Comparison of ENCODE assay signal across 8 cellular contexts in genomic region chr3:188362405-188362831, GRCh38.
DNase-seq lines count a peak whose midpoint lies in the region; ATAC-seq and TF ChIP-seq lines count a peak whose summit lies in the region.

No MANE protein-coding gene starts in this region.

- no peak overlapping the region for H3K4me3 Mint-ChIP-seq in mesothelial cell of epicardium

- peak; percentile 38 for TF ChIP-seq CTCF in AG10803 (conservative IDR thresholded peaks at IDR 0.05; ENCODE audit: low read length)
- TF ChIP-seq CTCF in astrocyte of the cerebellum (IDR thresholded peaks at IDR 0.05; ENCODE audit: low read depth, low read length, missing control alignments), result no peak
- TF ChIP-seq CTCF in mesothelial cell of epicardium (IDR thresholded peaks at IDR 0.05; ENCODE audit: unreplicated experiment), result no peak

- no peak overlapping the region for H3K4me3 ChIP-seq in AG10803 (ENCODE audit: low read length)
- H3K4me3 ChIP-seq in astrocyte of the cerebellum (ENCODE audit: low read depth, low read length), result no peak overlapping the region

- in situ Hi-C loops in astrocyte of the cerebellum (cut with HindIII; ENCODE audit: low sequenced_read_pairs), result no loop called here

- DNase-seq in AG10803 (ENCODE audit: low read depth), result peak; percentile 84
- peak; percentile 87 for DNase-seq in HT1080 (ENCODE audit: low read depth)
- peak; percentile 36 for DNase-seq in astrocyte of the cerebellum (ENCODE audit: low read depth)
- DNase-seq in mesothelial cell of epicardium (ENCODE audit: low spot score in 2 of 2, unreplicated experiment in 2 of 2), result no peak
- no peak for DNase-seq in GDM1 (lab: John Stamatoyannopoulos, UW)
- no peak for DNase-seq in activated T-cell treated with anti-CD3 and anti-CD28 coated beads for 4 hours

- ATAC-seq in GM18858 (IDR thresholded peaks at IDR 0.05; ENCODE audit: unreplicated experiment) (no peak), GM18520 (IDR thresholded peaks at IDR 0.05; ENCODE audit: unreplicated experiment) (no peak)

- peaks cover 24% of the 10 kb centered on the region for H3K4me1 Mint-ChIP-seq in mesothelial cell of epicardium

- H3K27ac Mint-ChIP-seq in mesothelial cell of epicardium, result peak overlapping the region; percentile 57

- peaks cover 6% of the 10 kb centered on the region for H3K9me3 Mint-ChIP-seq in mesothelial cell of epicardium

- no peaks in the 10 kb centered on the region for H3K36me3 Mint-ChIP-seq in mesothelial cell of epicardium

- H3K27me3 Mint-ChIP-seq in mesothelial cell of epicardium (ENCODE audit: low read depth), result no peaks in the 10 kb centered on the region

Comparison
In these comparisons a context has a peak if more than half of its experiments do, and no peak if none do; other contexts are left out.
1. DNase-seq: peak in AG10803 (single experiment), HT1080 (single experiment) and astrocyte of the cerebellum (single experiment); none in mesothelial cell of epicardium (0 of 2), GDM1 (single experiment) and activated T-cell treated with anti-CD3 and anti-CD28 coated beads for 4 hours (single experiment).